4 cellular contexts compared by ENCODE assay signal in the genomic region with DNA sequence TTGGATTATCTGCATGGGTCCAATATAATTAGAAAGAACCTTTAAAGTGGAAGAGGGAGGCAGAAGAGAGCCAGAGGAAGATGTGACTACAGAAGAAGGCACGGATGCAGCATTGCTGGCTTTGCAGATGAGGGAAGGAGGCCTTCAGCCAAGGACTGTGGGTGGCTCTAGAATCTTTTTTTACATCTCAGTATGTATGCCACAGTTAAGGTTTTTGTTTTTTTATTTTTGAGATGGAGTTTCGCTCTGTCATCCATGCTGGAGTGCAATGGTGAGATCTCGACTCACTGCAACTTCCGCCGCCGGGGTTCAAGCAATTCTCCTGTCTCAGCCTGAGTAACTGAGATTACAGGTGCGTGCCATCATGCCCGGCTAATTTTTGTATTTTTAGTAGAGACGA. TPM values are rescaled to one million over a fixed set of nuclear protein-coding genes. Genes with fewer than 3 reads are reported as not detected.
"Had no signal": no experiment of that assay in that cellular context is flagged by ENCODE, and none has a peak within 500 bp of the region (broad histone marks: within the 10 kb centered on the region; RNA-seq: fewer than 3 reads in every experiment).

No MANE protein-coding gene starts in this region.

- DNase-seq: GDM1, GF-D8 had no signal

RNA-seq across cellular contexts. Expression of a gene that starts 54.1 kb away (rescaled TPM):
- total RNA-seq: G401, GM12878 had no signal
